Comparison of ENCODE assay signal across 22 cellular contexts in genomic region chr4:187006189-187006618, GRCh38.
DNase-seq lines count a peak whose midpoint lies in the region; ATAC-seq and TF ChIP-seq lines count a peak whose summit lies in the region.
"Had no signal": no experiment of that assay in that cellular context is flagged by ENCODE, and none has a peak within 500 bp of the region (broad histone marks: within the 10 kb centered on the region; RNA-seq: fewer than 3 reads in every experiment).

No MANE protein-coding gene starts in this region.

- POLR2A ChIA-PET in RWPE1 (lab: Yijun Ruan, JAX; ENCODE audit: low non-redundant PET) = no interaction called here

- H3K9me3 ChIP-seq in body of pancreas = peaks cover 0 to 4% (median 0%) of the 10 kb centered on the region in 3 donors
- H3K9me3 ChIP-seq: BE2C, gastrocnemius medialis had no signal

- TF ChIP-seq CTCF in body of pancreas (IDR thresholded peaks at IDR 0.05) (no peak), foreskin keratinocyte (conservative IDR thresholded peaks at IDR 0.05) (no peak), osteocyte (IDR thresholded peaks at IDR 0.05) (no peak), RWPE1 (conservative IDR thresholded peaks at IDR 0.05; ENCODE audit: low read depth) (no peak)

- H3K27me3 Mint-ChIP-seq in osteocyte (ENCODE audit: unreplicated experiment) = no peaks in the 10 kb centered on the region
- H3K27me3 Mint-ChIP-seq: activated CD4-positive, alpha-beta T cell treated with anti-CD3 and anti-CD28 coated beads for 36 hours; memory B cell had no signal

- peak overlapping the region in 2 of 4 donors; percentile 2 to 50 for H3K27ac ChIP-seq in body of pancreas
- no peak overlapping the region for H3K27ac ChIP-seq in foreskin keratinocyte
- no peak overlapping the region for H3K27ac ChIP-seq in RWPE1
- H3K27ac ChIP-seq: gastrocnemius medialis had no signal

- TF ChIP-seq POLR2A in body of pancreas (IDR thresholded peaks at IDR 0.05) = no peak

- H3K4me3 Mint-ChIP-seq in osteocyte (ENCODE audit: unreplicated experiment) = no peak overlapping the region
- H3K4me3 Mint-ChIP-seq: activated CD4-positive, alpha-beta T cell treated with anti-CD3 and anti-CD28 coated beads for 36 hours; brain; H9; memory B cell; neural crest cell had no signal

- H3K27me3 ChIP-seq in body of pancreas = no peaks in the 10 kb centered on the region
- H3K27me3 ChIP-seq in foreskin keratinocyte = no peaks in the 10 kb centered on the region
- H3K27me3 ChIP-seq: gastrocnemius medialis had no signal

- H3K9me3 Mint-ChIP-seq in osteocyte (ENCODE audit: unreplicated experiment) = peaks cover 6% of the 10 kb centered on the region
- H3K9me3 Mint-ChIP-seq: H9, neural crest cell had no signal

- H3K4me1 Mint-ChIP-seq in osteocyte (ENCODE audit: unreplicated experiment) = peaks cover 30% of the 10 kb centered on the region
- H3K4me1 Mint-ChIP-seq: activated CD4-positive, alpha-beta T cell treated with anti-CD3 and anti-CD28 coated beads for 36 hours; memory B cell had no signal

- intact Hi-C loops in body of pancreas (cut with DNase I) = no loop called here
- intact Hi-C loops in cardiac septum (cut with DNase I) = no loop called here

- ATAC-seq in body of pancreas (peak; percentile 70), foreskin keratinocyte (peak; percentile 86)
- ATAC-seq: activated CD4-positive, alpha-beta T cell treated with anti-CD3 and anti-CD28 coated beads for 36 hours; gastrocnemius medialis; sciatic nerve had no signal

- H3K4me1 ChIP-seq in body of pancreas = peaks cover 27% of the 10 kb centered on the region
- H3K4me1 ChIP-seq in foreskin keratinocyte = peaks cover 13% of the 10 kb centered on the region
- H3K4me1 ChIP-seq: BE2C, gastrocnemius medialis had no signal

- CTCF ChIA-PET in RWPE1 (lab: Yijun Ruan, JAX) = interaction anchor here (0.6 kb wide), 1 partner anchor 1910 kb away, joined by 4 read pairs; no protein-coding TSS in a partner anchor

- 6 to 7% methylated on average over 3 of the region's 3 CpGs for WGBS in body of pancreas, 2 donors

- peak overlapping the region; percentile 27 for H3K27ac Mint-ChIP-seq in osteocyte (ENCODE audit: unreplicated experiment)
- H3K27ac Mint-ChIP-seq: activated CD4-positive, alpha-beta T cell treated with anti-CD3 and anti-CD28 coated beads for 36 hours; brain; H9; memory B cell had no signal

- H3K36me3 ChIP-seq in body of pancreas (replicated peaks in 1 of 2; ENCODE audit: insufficient read depth in 1 of 2, low read depth in 2 of 2) = no peaks in the 10 kb centered on the region
- H3K36me3 ChIP-seq: BE2C, gastrocnemius medialis had no signal

- no peak overlapping the region for H3K4me3 ChIP-seq in body of pancreas
- H3K4me3 ChIP-seq: gastrocnemius medialis had no signal

- DNase-seq in EH (ENCODE audit: low read depth) (peak; percentile 69), body of pancreas (no peak), foreskin keratinocyte (peak; percentile 85 to 89), osteocyte (ENCODE audit: extremely low spot score, unreplicated experiment) (no peak), AG08396 (ENCODE audit: low spot score) (no peak), cardiac septum (ENCODE audit: low spot score) (no peak), RWPE1 (ENCODE audit: low spot score) (no peak)
- no peak for DNase-seq in activated CD4-positive, alpha-beta T cell treated with anti-CD3 and anti-CD28 coated beads, Interleukin-2, amount 50 U/mL, for 48 hours
- DNase-seq: activated CD4-positive, alpha-beta T cell treated with anti-CD3 and anti-CD28 coated beads for 36 hours; activated CD8-positive, alpha-beta memory T cell treated with anti-CD3 and anti-CD28 coated beads, Interleukin-2, amount 50 U/mL, for 4 hours; BE2C; DMS 273 treated with DMSO at 0.1 percent for 48 hours; gastrocnemius medialis; H9; NCI-H1436 treated with DMSO at 0.1 percent for 48 hours; NCI-H226; NK-92 treated with Interleukin-12 subunit alpha and Interleukin-12 subunit beta, amount 100 ng/mL, for 24 hours; SHP77 had no signal

- H3K36me3 Mint-ChIP-seq in osteocyte (ENCODE audit: unreplicated experiment) = no peaks in the 10 kb centered on the region
- H3K36me3 Mint-ChIP-seq: brain, memory B cell had no signal

Comparison
In these comparisons a context has a peak if more than half of its experiments do, and no peak if none do; other contexts are left out.
1. DNase-seq: peak in EH (single experiment) and foreskin keratinocyte (2 of 2); none in body of pancreas (0 of 4), osteocyte (single experiment), AG08396 (single experiment), activated CD4-positive, alpha-beta T cell treated with anti-CD3 and anti-CD28 coated beads, Interleukin-2, amount 50 U/mL, for 48 hours (0 of 2), cardiac septum (single experiment) and RWPE1 (single experiment).